Comparison of ENCODE assay signal across 8 cellular contexts in the genomic region with DNA sequence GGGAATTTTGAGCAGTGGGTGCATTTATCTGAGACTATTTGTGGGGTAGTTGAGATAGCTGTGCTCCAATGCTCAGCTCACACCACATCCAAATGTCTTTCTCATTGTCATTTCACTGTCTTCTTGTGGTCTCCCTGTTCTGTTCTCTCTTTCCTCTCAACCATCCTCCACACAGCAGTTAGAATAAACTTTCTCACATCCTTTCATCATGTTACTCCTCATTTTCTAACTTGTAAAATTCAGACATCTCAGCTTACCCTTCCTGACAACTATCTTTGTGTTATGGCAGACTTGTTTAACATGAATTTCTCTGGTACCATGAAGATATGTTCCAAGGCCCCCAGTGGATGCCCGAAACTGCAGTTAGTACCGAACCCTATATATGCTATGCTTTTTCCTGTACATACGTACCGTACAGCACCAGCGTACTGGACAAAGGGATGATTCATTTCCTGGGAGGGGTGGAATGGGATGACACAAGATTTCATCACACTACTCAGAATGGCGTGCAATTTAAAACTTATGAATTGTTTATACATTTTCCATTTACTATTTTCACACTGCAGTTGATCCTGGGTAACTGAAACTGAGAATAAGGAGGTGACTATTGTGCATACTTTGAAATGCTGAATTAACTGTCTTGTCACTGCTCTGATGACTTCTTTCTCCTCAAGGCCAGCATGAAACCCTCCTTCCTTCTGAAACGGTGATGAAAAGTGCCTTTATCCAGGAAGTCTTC.
DNase-seq lines count a peak whose midpoint lies in the region; ATAC-seq and TF ChIP-seq lines count a peak whose summit lies in the region.

No MANE protein-coding gene starts in this region.

- peak overlapping the region; percentile 88 for H3K4me2 ChIP-seq in KMS-11

- peaks cover 6% of the 10 kb centered on the region for H3K9me3 Mint-ChIP-seq in activated CD4-positive, alpha-beta memory T cell treated with anti-CD3 and anti-CD28 coated beads, Interleukin-2, amount 10 ng/mL, durations not matched to agents 7 days and 5 days

- TF ChIP-seq CTCF in KMS-11 (conservative IDR thresholded peaks at IDR 0.05; ENCODE audit: low read depth, low read length) (no peak), fibroblast of villous mesenchyme (IDR thresholded peaks at IDR 0.05; ENCODE audit: insufficient read depth, low read depth, low read length) (no peak)

- POLR2A ChIA-PET in activated CD4-positive, alpha-beta memory T cell treated with anti-CD3 and anti-CD28 coated beads, Interleukin-2, amount 10 ng/mL, durations not matched to agents 7 days and 5 days (lab: Charles Lee): interaction anchor here (0.7 to 5.1 kb wide), 8 partner anchors 25 to 281 kb away, joined by 3 to 46 read pairs (median 6); a partner anchor contains a TSS

- ATAC-seq in aorta (ENCODE audit: low FRiP score): no peak
- ATAC-seq in HG03159 (IDR thresholded peaks at IDR 0.05; ENCODE audit: unreplicated experiment): no peak

- WGBS in aorta, 2 donors: 89 to 91% methylated on average over 7 of the region's 7 CpGs

- peaks cover 60% of the 10 kb centered on the region for H3K4me1 Mint-ChIP-seq in activated CD4-positive, alpha-beta memory T cell treated with anti-CD3 and anti-CD28 coated beads, Interleukin-2, amount 10 ng/mL, durations not matched to agents 7 days and 5 days

- H3K4me3 ChIP-seq in ACC112 (ENCODE audit: low read depth, low read length) (peak overlapping the region; percentile 32; the same call in 1 of the 2 replicates), KMS-11 (IDR thresholded peaks at IDR 0.05; ENCODE audit: insufficient read depth, low read depth, low read length) (no peak overlapping the region), fibroblast of villous mesenchyme (ENCODE audit: low read depth, low read length) (no peak overlapping the region), aorta (ENCODE audit: low read length in 2 of 2) (no peak overlapping the region)

- H3K27me3 ChIP-seq in ACC112 (ENCODE audit: insufficient read depth, low read length) (no peaks in the 10 kb centered on the region), KMS-11 (ENCODE audit: insufficient read depth, low read depth) (no peaks in the 10 kb centered on the region), aorta (ENCODE audit: control insufficient read depth in 1 of 2, insufficient read depth in 2 of 2, low read length in 1 of 2) (no peaks in the 10 kb centered on the region)

- H3K27ac Mint-ChIP-seq in activated CD4-positive, alpha-beta memory T cell treated with anti-CD3 and anti-CD28 coated beads, Interleukin-2, amount 10 ng/mL, durations not matched to agents 7 days and 5 days: peak overlapping the region; percentile 89

- peaks cover 19% of the 10 kb centered on the region for H3K36me3 Mint-ChIP-seq in activated CD4-positive, alpha-beta memory T cell treated with anti-CD3 and anti-CD28 coated beads, Interleukin-2, amount 10 ng/mL, durations not matched to agents 7 days and 5 days (ENCODE audit: low read depth)

- peak overlapping the region; percentile 43; the same call in 1 of the 2 replicates for H3K9ac ChIP-seq in KMS-11

- H3K4me1 ChIP-seq in ACC112 (ENCODE audit: control insufficient read depth, insufficient read depth, low read length, unreplicated experiment): peaks cover 65% of the 10 kb centered on the region
- peaks cover 89% of the 10 kb centered on the region for H3K4me1 ChIP-seq in KMS-11 (ENCODE audit: low read depth, poor library complexity, severe bottlenecking)
- peaks cover 0 to 7% of the 10 kb centered on the region in 2 donors for H3K4me1 ChIP-seq in aorta (ENCODE audit: control insufficient read depth in 1 of 2, insufficient read depth in 2 of 2, low read length in 2 of 2)

- CTCF ChIA-PET in activated CD4-positive, alpha-beta memory T cell treated with anti-CD3 and anti-CD28 coated beads, Interleukin-2, amount 10 ng/mL, durations not matched to agents 7 days and 5 days (lab: Charles Lee): interaction anchor here (1.3 kb wide), 1 partner anchor 26 kb away, joined by 3 read pairs; no protein-coding TSS in a partner anchor

- no peaks in the 10 kb centered on the region for H4K20me1 ChIP-seq in KMS-11 (ENCODE audit: insufficient read depth)

- H3K27ac ChIP-seq in ACC112 (ENCODE audit: low read depth, low read length) (peak overlapping the region; percentile 99), KMS-11 (peak overlapping the region; percentile 91), aorta (ENCODE audit: low read depth in 1 of 2, low read length in 2 of 2) (no peak overlapping the region)

- H3K4me3 Mint-ChIP-seq in activated CD4-positive, alpha-beta memory T cell treated with anti-CD3 and anti-CD28 coated beads, Interleukin-2, amount 10 ng/mL, durations not matched to agents 7 days and 5 days: peak overlapping the region; percentile 26

- H3K79me2 ChIP-seq in ACC112 (ENCODE audit: control insufficient read depth, insufficient read depth, low read length, unreplicated experiment) (no peaks in the 10 kb centered on the region), KMS-11 (ENCODE audit: insufficient read depth, low read depth) (no peaks in the 10 kb centered on the region)

- no peak overlapping the region for H2AFZ ChIP-seq in ACC112 (ENCODE audit: low read length, unreplicated experiment)
- H2AFZ ChIP-seq in KMS-11 (ENCODE audit: low read depth): peak overlapping the region; percentile 58; the same call in 1 of the 2 replicates

- no peaks in the 10 kb centered on the region for H3K36me3 ChIP-seq in ACC112 (ENCODE audit: insufficient read depth, low read length)
- no peaks in the 10 kb centered on the region for H3K36me3 ChIP-seq in KMS-11 (ENCODE audit: insufficient read depth)
- H3K36me3 ChIP-seq in aorta (ENCODE audit: control insufficient read depth in 1 of 2, insufficient read depth in 2 of 2, low read length in 1 of 2): no peaks in the 10 kb centered on the region

- no peaks in the 10 kb centered on the region for H3K9me3 ChIP-seq in aorta (ENCODE audit: control insufficient read depth, low read length)

- no peaks in the 10 kb centered on the region for H3K27me3 Mint-ChIP-seq in activated CD4-positive, alpha-beta memory T cell treated with anti-CD3 and anti-CD28 coated beads, Interleukin-2, amount 10 ng/mL, durations not matched to agents 7 days and 5 days

- intact Hi-C loops in aorta (cut with DNase I): loop anchor here in 1 of 2 donors (10.0 kb wide), 1 partner anchor 165 kb away; no protein-coding TSS in a partner anchor

- DNase-seq in activated CD4-positive, alpha-beta memory T cell treated with anti-CD3 and anti-CD28 coated beads, Interleukin-2, amount 10 ng/mL, durations not matched to agents 7 days and 5 days: peak; percentile 57
- DNase-seq in fibroblast of villous mesenchyme (ENCODE audit: low read depth): peak; percentile 96
- DNase-seq in aorta: no peak
- no peak for DNase-seq in D341Med (ENCODE audit: low spot score)
- DNase-seq in effector CD4-positive, alpha-beta T cell: no peak

Comparison
In these comparisons a context has a peak if more than half of its experiments do, and no peak if none do; other contexts are left out.
1. H3K27ac ChIP-seq: peak in ACC112 (single experiment) and KMS-11 (single experiment); none in aorta (0 of 2).
2. DNase-seq: peak in activated CD4-positive, alpha-beta memory T cell treated with anti-CD3 and anti-CD28 coated beads, Interleukin-2, amount 10 ng/mL, durations not matched to agents 7 days and 5 days (single experiment) and fibroblast of villous mesenchyme (single experiment); none in aorta (0 of 2), D341Med (single experiment) and effector CD4-positive, alpha-beta T cell (single experiment).